Comparison of ENCODE assay signal across 11 cellular contexts in the genomic region with DNA sequence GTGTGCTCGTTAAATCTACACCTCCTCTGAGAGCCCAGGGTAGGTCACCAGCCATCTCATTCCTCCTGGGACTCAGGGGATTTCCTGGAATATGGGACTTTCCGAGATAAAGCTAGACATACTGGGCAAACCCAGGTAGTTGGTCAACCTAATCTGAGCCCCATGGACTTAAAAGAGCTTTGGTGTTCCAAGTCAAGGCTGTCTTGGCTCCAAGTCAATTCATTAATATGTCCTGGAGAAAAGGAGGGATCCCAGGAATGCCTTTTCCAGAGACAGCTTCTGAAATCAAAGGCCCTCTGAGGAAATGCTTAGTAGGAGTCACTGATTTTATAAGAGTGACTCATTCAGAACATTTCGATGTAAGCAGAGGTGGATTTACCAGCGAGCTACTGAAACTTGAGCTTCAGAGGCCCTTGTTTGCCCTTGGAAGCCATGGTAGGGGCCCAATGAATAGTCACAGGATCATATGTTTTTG.
DNase-seq lines count a peak whose midpoint lies in the region; ATAC-seq and TF ChIP-seq lines count a peak whose summit lies in the region.
"Had no signal": no experiment of that assay in that cellular context is flagged by ENCODE, and none has a peak within 500 bp of the region (broad histone marks: within the 10 kb centered on the region; RNA-seq: fewer than 3 reads in every experiment).

No MANE protein-coding gene starts in this region.

- TSS peak; percentile 32 for BruUV-seq in PC-3 (replicated peaks; lab: Mats Ljungman, UMichigan)

- peaks cover 9% of the 10 kb centered on the region for H3F3A ChIP-seq in PC-3 (ENCODE audit: low read length, unreplicated experiment)

- peak; percentile 92 for DNase-seq in ELR (ENCODE audit: low read depth)
- peak; percentile 97 for DNase-seq in PC-3
- no peak for DNase-seq in epithelial cell of prostate (ENCODE audit: low read depth, low spot score)
- peak; percentile 99 for DNase-seq in renal cortical epithelial cell (ENCODE audit: low read depth)
- DNase-seq in OCI-M2 (lab: John Stamatoyannopoulos, UW; ENCODE audit: unreplicated experiment), result no peak
- DNase-seq in NCI-H1436 treated with DMSO at 0.1 percent for 48 hours (lab: John Stamatoyannopoulos, UW), result no peak
- DNase-seq: natural killer cell, NCI-H2171, transverse colon had no signal

- H3K9me3 ChIP-seq in PC-3 (ENCODE audit: low read length), result no peaks in the 10 kb centered on the region
- H3K9me3 ChIP-seq: transverse colon had no signal

- CTCF ChIA-PET in PC-3 (lab: Charles Lee), result interaction anchor here (0.6 to 0.9 kb wide), 2 partner anchors 22 to 150 kb away, joined by 3 read pairs; no protein-coding TSS in a partner anchor

- H3K9me2 ChIP-seq in PC-3 (replicated peaks; ENCODE audit: low read length), result no peaks in the 10 kb centered on the region

- peak overlapping the region; percentile 7; the same call in 1 of the 2 replicates for H3K4me3 ChIP-seq in PC-3 (ENCODE audit: low read length)
- H3K4me3 ChIP-seq: transverse colon had no signal

- POLR2A ChIA-PET in PC-3 (lab: Charles Lee; ENCODE audit: unreplicated experiment), result interaction anchor here (0.6 to 0.7 kb wide), 5 partner anchors 10 to 473 kb away, joined by 3 to 7 read pairs (median 3); no protein-coding TSS in a partner anchor

- no peaks in the 10 kb centered on the region for H4K20me1 ChIP-seq in PC-3 (ENCODE audit: low read length)

- H3K36me3 ChIP-seq in PC-3 (ENCODE audit: low read depth, low read length), result no peaks in the 10 kb centered on the region
- H3K36me3 ChIP-seq: transverse colon had no signal

- H3K27ac ChIP-seq in PC-3 (ENCODE audit: low read length) (peak overlapping the region; percentile 96), epithelial cell of prostate (peak overlapping the region; percentile 58)
- H3K27ac ChIP-seq: transverse colon had no signal

- no peaks in the 10 kb centered on the region for H3K79me2 ChIP-seq in PC-3 (ENCODE audit: low read length)

- intact Hi-C loops in PC-3 (cut with micrococcal nuclease), result loop anchor here (1.0 to 5.0 kb wide), 6 partner anchors 16 to 346 kb away; partner anchors contain the start of gene UBE2E1

- peak overlapping the region; percentile 74 for H3K9ac ChIP-seq in PC-3 (ENCODE audit: low read length)

- peak overlapping the region; percentile 65 for H3K4me2 ChIP-seq in PC-3 (ENCODE audit: low read length)

- H3K27me3 ChIP-seq in PC-3 (ENCODE audit: low read length), result no peaks in the 10 kb centered on the region

- H2AFZ ChIP-seq in PC-3 (ENCODE audit: low read length), result no peak overlapping the region

- peaks cover 74% of the 10 kb centered on the region for H3K4me1 ChIP-seq in PC-3 (ENCODE audit: insufficient read depth, low read length)

- no peak for TF ChIP-seq CTCF in PC-3 (conservative IDR thresholded peaks at IDR 0.05; ENCODE audit: low read depth, low read length)

- peak; percentile 54 for ATAC-seq in PC-3
- ATAC-seq in GM18511 (IDR thresholded peaks at IDR 0.05; ENCODE audit: unreplicated experiment), result no peak
- no peak for ATAC-seq in GM19328 (IDR thresholded peaks at IDR 0.05; ENCODE audit: unreplicated experiment)
- ATAC-seq: natural killer cell had no signal

Comparison
In these comparisons a context has a peak if more than half of its experiments do, and no peak if none do; other contexts are left out.
1. DNase-seq: peak in ELR (single experiment), PC-3 (single experiment) and renal cortical epithelial cell (single experiment); none in epithelial cell of prostate (single experiment), OCI-M2 (single experiment) and NCI-H1436 treated with DMSO at 0.1 percent for 48 hours (single experiment).